ENCODE assay signal across 18 cellular contexts in the genomic region with DNA sequence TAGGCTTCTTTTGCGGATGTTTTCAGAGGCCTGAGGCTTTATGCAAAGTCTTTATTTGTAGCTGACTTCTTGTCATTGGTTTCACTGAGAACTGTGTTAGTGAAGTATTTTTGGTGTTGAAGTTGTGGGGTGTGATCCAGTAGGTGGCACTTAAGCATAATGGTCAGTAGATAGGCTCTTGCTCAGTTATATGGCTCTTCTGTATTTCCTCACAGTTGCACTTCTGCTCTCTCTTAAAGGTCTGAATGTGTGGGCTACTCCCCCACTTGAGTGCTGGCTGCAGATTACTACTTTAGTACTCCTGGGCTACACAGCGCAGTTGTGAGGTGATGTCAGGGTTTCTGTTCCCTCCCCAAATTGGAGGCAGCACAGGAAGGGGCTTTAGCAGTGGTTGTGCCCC.
DNase-seq lines count a peak whose midpoint lies in the region; ATAC-seq, FAIRE-seq and TF ChIP-seq lines count a peak whose summit lies in the region.
"Had no signal": no experiment of that assay in that cellular context is flagged by ENCODE, and none has a peak within 500 bp of the region (broad histone marks: within the 10 kb centered on the region; RNA-seq: fewer than 3 reads in every experiment).

No MANE protein-coding gene starts in this region.

- TF ChIP-seq CTCF in HepG2 (CRISPR knock-in tag; IDR thresholded peaks at IDR 0.05) (peak; percentile 29), right lobe of liver (IDR thresholded peaks at IDR 0.05) (no peak), upper lobe of right lung (IDR thresholded peaks at IDR 0.05) (no peak)

- DNase-seq in HepG2 (ENCODE audit: low spot score) (no peak), right lobe of liver (no peak), amniotic epithelial cell (ENCODE audit: low read depth) (peak; percentile 18), upper lobe of right lung (peak; percentile 13), 8988T (no peak)
- DNase-seq in activated CD4-positive, alpha-beta T cell treated with anti-CD3 and anti-CD28 coated beads, Interleukin-2, amount 50 U/mL, for 48 hours: no peak
- DNase-seq: activated CD4-positive, alpha-beta T cell treated with anti-CD3 and anti-CD28 coated beads for 36 hours; colonic mucosa; NCI-H1105; NCI-H446; testis had no signal

- H3K9me3 ChIP-seq in HepG2 (ENCODE audit: low read length): no peaks in the 10 kb centered on the region
- H3K9me3 ChIP-seq in right lobe of liver: no peaks in the 10 kb centered on the region
- peaks cover 5% of the 10 kb centered on the region for H3K9me3 ChIP-seq in upper lobe of right lung
- H3K9me3 ChIP-seq: colonic mucosa, HAP-1, testis had no signal

- no peak for TF ChIP-seq RAD21 in HepG2 (CRISPR knock-in tag; IDR thresholded peaks at IDR 0.05)

- 58% methylated on average over 2 of the region's 2 CpGs for WGBS in HepG2 (ENCODE audit: low lambda C conversion rate)
- WGBS in right lobe of liver (ENCODE audit: insufficient coverage, low coverage, low lambda C conversion rate, missing lambda C conversion rate): 83% methylated on average over 2 of the region's 2 CpGs

- intact Hi-C loops in HepG2 (cut with micrococcal nuclease; ENCODE audit: unreplicated experiment): loop anchor here (5.0 kb wide), 1 partner anchor 179 kb away; no protein-coding TSS in a partner anchor
- intact Hi-C loops in right lobe of liver (cut with DNase I): no loop called here
- intact Hi-C loops in upper lobe of right lung (cut with DNase I): no loop called here

- TF ChIP-seq EP300 in HepG2 (IDR thresholded peaks at IDR 0.05; ENCODE audit: low read depth in 2 of 2, low read length in 2 of 2) (no peak), HepG2 (CRISPR knock-in tag; IDR thresholded peaks at IDR 0.05; ENCODE audit: borderline replicate concordance) (no peak)

- no peaks in the 10 kb centered on the region for H3K4me1 ChIP-seq in HepG2 (ENCODE audit: insufficient read depth, low read length)
- H3K4me1 ChIP-seq in right lobe of liver: no peaks in the 10 kb centered on the region
- no peaks in the 10 kb centered on the region for H3K4me1 ChIP-seq in upper lobe of right lung
- H3K4me1 ChIP-seq: colonic mucosa, HAP-1, testis had no signal

- no TSS peak for BruUV-seq in HepG2 (replicated peaks; lab: Mats Ljungman, UMichigan)

- H3K27me3 ChIP-seq in HepG2 (ENCODE audit: control insufficient read depth in 1 of 2, insufficient read depth in 2 of 2, low read length in 2 of 2) (no peaks in the 10 kb centered on the region), right lobe of liver (no peaks in the 10 kb centered on the region), upper lobe of right lung (no peaks in the 10 kb centered on the region)
- H3K27me3 ChIP-seq: colonic mucosa, testis had no signal

- H3K36me3 ChIP-seq in HepG2 (replicated peaks in 1 of 2; ENCODE audit: control insufficient read depth in 1 of 2, insufficient read depth in 2 of 2, low read length in 2 of 2) (no peaks in the 10 kb centered on the region), right lobe of liver (no peaks in the 10 kb centered on the region), upper lobe of right lung (no peaks in the 10 kb centered on the region)
- H3K36me3 ChIP-seq: colonic mucosa, HAP-1 had no signal

- H3K79me2 ChIP-seq in HepG2 (ENCODE audit: insufficient read depth, low read length): no peaks in the 10 kb centered on the region

- H3K9ac ChIP-seq in HepG2 (ENCODE audit: insufficient read depth, low read depth, low read length): no peak overlapping the region

- ATAC-seq in HepG2 (peak; percentile 59), right lobe of liver (no peak), HG03565 (IDR thresholded peaks at IDR 0.05; ENCODE audit: unreplicated experiment) (peak; percentile 41), upper lobe of right lung (peak; percentile 29), GM21515 (IDR thresholded peaks at IDR 0.05; ENCODE audit: unreplicated experiment) (no peak)
- ATAC-seq: activated CD4-positive, alpha-beta T cell treated with anti-CD3 and anti-CD28 coated beads for 36 hours; Panc1 had no signal

- no peak overlapping the region for H3K27ac ChIP-seq in HepG2 (ENCODE audit: extremely low read length, insufficient read depth, low read length)
- H3K27ac ChIP-seq in right lobe of liver: no peak overlapping the region
- no peak overlapping the region for H3K27ac ChIP-seq in upper lobe of right lung
- H3K27ac ChIP-seq: colonic mucosa, epithelial cell of prostate, testis had no signal

- POLR2A ChIA-PET in HepG2 (lab: Yijun Ruan, JAX): no interaction called here

- in situ Hi-C loops in HepG2 (cut with HindIII; ENCODE audit: extremely low pct_ligation_motif_present, low pct_unique_long_range_greater_than_20kb): no loop called here

- no peak overlapping the region for H3K4me2 ChIP-seq in HepG2 (ENCODE audit: low read depth, low read length)

- CTCF ChIA-PET in HepG2 (lab: Yijun Ruan, JAX; ENCODE audit: low intra/inter-chr PET ratio, low total read pairs): no interaction called here

- no peaks in the 10 kb centered on the region for H4K20me1 ChIP-seq in HepG2 (ENCODE audit: insufficient read depth, low read length)

- no peak overlapping the region for H2AFZ ChIP-seq in HepG2 (ENCODE audit: low read length)

- TF ChIP-seq POLR2A in HepG2 (IDR thresholded peaks at IDR 0.05; ENCODE audit: insufficient read depth in 1 of 2, low read depth in 2 of 2, low read length in 2 of 2) (no peak), right lobe of liver (IDR thresholded peaks at IDR 0.05) (no peak)

- no peak overlapping the region for H3K4me3 ChIP-seq in HepG2 (replicated peaks in 1 of 3; ENCODE audit: insufficient read depth in 1 of 3, low read depth in 2 of 3, low read length in 3 of 3)
- no peak overlapping the region for H3K4me3 ChIP-seq in right lobe of liver
- no peak overlapping the region for H3K4me3 ChIP-seq in upper lobe of right lung
- H3K4me3 ChIP-seq: colonic mucosa, HAP-1, testis had no signal

- FAIRE-seq in HepG2 (lab: Jason Lieb, UNC): no peak
- FAIRE-seq: D721Med, GM19239 had no signal

TF ChIP-seq in HepG2, 621 proteins besides CTCF, POLR2A, EP300 and RAD21:
- TF ChIP-seq HDAC2 (CRISPR knock-in tag; IDR thresholded peaks at IDR 0.05): no peak
- peak; percentile 46; the same call in 1 of the 2 replicates for TF ChIP-seq STAG1 (CRISPR knock-in tag; IDR thresholded peaks at IDR 0.05)
TF ChIP-seq in HepG2: peak in this region for 1.

Comparison
In these comparisons a context has a peak if more than half of its experiments do, and no peak if none do; other contexts are left out.
1. ATAC-seq: peak in HepG2 (single experiment), HG03565 (single experiment) and upper lobe of right lung (single experiment); none in right lobe of liver (0 of 4) and GM21515 (single experiment).
2. DNase-seq: peak in amniotic epithelial cell (single experiment) and upper lobe of right lung (single experiment); none in HepG2 (single experiment), right lobe of liver (0 of 3), 8988T (single experiment) and activated CD4-positive, alpha-beta T cell treated with anti-CD3 and anti-CD28 coated beads, Interleukin-2, amount 50 U/mL, for 48 hours (0 of 2).